In the genomic region with DNA sequence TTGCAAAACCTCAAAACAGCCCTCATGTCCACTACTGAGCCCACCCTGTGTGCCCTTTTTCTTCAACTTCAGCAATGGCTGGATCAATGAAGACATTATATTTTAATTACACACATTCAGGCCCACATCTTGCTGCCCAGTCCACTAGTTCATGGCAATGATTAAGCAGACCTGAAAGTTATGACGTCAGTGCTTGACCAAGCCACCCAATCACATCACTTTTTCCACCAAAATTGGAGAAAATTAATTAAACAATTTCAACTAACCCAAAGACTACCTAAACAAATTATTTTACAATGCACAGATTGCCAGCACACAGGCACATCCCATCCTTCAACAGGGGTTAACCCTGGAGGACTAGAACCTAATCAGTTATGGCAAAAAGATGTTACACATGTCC, we compare ENCODE assay signal across 27 cellular contexts.
"Had no signal": no experiment of that assay in that cellular context is flagged by ENCODE, and none has a peak within 500 bp of the region (broad histone marks: within the 10 kb centered on the region; RNA-seq: fewer than 3 reads in every experiment).

No MANE protein-coding gene starts in this region.

- H3K27ac ChIP-seq: stomach, suprapubic skin, testis, thoracic aorta, thyroid gland, tibial artery, tibial nerve, transverse colon, upper lobe of left lung, upper lobe of right lung, uterus, vagina had no signal

- H3K4me3 ChIP-seq: stomach, suprapubic skin, testis, thoracic aorta, thyroid gland, tibial artery, tibial nerve, transverse colon, upper lobe of left lung, upper lobe of right lung, uterus, vagina had no signal

- ATAC-seq: stimulated activated effector memory CD8-positive, alpha-beta T cell treated with anti-CD3 and anti-CD28 coated beads, Interleukin-12 subunit alpha, Interleukin-12 subunit beta, amount 100 ng/mL, for 72 hours; stimulated activated memory B cell treated with anti-CD40 and anti-IgM and Interleukin-4, amounts not matched to agents 10 μg/mL and 1 μg/mL and 100 μg/mL, for 72 hours; stimulated activated naive B cell treated with anti-CD40 and anti-IgM and Interleukin-4, amounts not matched to agents 10 μg/mL and 1 μg/mL and 100 μg/mL, for 72 hours; stimulated activated naive CD8-positive, alpha-beta T cell treated with anti-CD3 and anti-CD28 coated beads, Interleukin-15, amount 100 ng/mL, for 72 hours; stimulated activated naive CD8-positive, alpha-beta T cell treated with anti-CD3 and anti-CD28 coated beads, Interleukin-15, Interleukin-2, amounts not matched to agents 100 U/mL and 50 U/mL, for 24 hours; upper lobe of right lung had no signal

- H3K27me3 ChIP-seq: stomach, suprapubic skin, testis, thyroid gland, tibial artery, tibial nerve, transverse colon, upper lobe of left lung, upper lobe of right lung, uterus, vagina had no signal

- DNase-seq: stimulated activated CD4-positive, alpha-beta T cell treated with anti-CD3 and anti-CD28 coated beads, Interleukin-2, amount 100 ng/mL, for 48 hours; stimulated activated CD4-positive, alpha-beta T cell treated with anti-CD3 and anti-CD28 coated beads, Interleukin-4, amount 100 ng/mL, for 1 hour; stimulated activated CD4-positive, alpha-beta T cell treated with anti-CD3 and anti-CD28 coated beads, Interleukin-4, amount 100 ng/mL, for 24 hours; stimulated activated CD4-positive, alpha-beta T cell treated with anti-CD3 and anti-CD28 coated beads, Interleukin-4, amount 100 ng/mL, for 4 hours; stimulated activated CD8-positive, alpha-beta memory T cell treated with anti-CD3 and anti-CD28 coated beads, Interleukin-4, amount 100 ng/mL, for 48 hours; stimulated activated naive B cell treated with anti-CD40 and anti-IgM and Interleukin-4, amounts not matched to agents 10 μg/mL and 1 μg/mL and 100 μg/mL, for 72 hours; stimulated activated naive CD4-positive, alpha-beta T cell; stimulated activated naive CD4-positive, alpha-beta T cell treated with Interleukin-2 at 50 U/mL for 16 hours; stimulated activated naive CD8-positive, alpha-beta T cell treated with anti-CD3 and anti-CD28 coated beads, Interleukin-15, amount 100 ng/mL, for 72 hours; stimulated activated naive CD8-positive, alpha-beta T cell treated with anti-CD3 and anti-CD28 coated beads, Interleukin-15, Interleukin-2, amounts not matched to agents 100 U/mL and 50 U/mL, for 24 hours; stomach; substantia nigra; testis; thyroid gland; tibial artery; transverse colon; trophoblast cell; upper lobe of left lung; upper lobe of right lung; uterus had no signal

- FAIRE-seq: urothelium cell line had no signal

- H3K4me1 ChIP-seq: stomach, suprapubic skin, testis, thyroid gland, tibial artery, tibial nerve, transverse colon, upper lobe of left lung, upper lobe of right lung, uterus, vagina had no signal

- H3K36me3 ChIP-seq: stomach, suprapubic skin, thoracic aorta, thyroid gland, tibial artery, tibial nerve, transverse colon, upper lobe of left lung, upper lobe of right lung, uterus, vagina had no signal

- H3K9me3 ChIP-seq: stomach, suprapubic skin, testis, thoracic aorta, thyroid gland, tibial artery, tibial nerve, transverse colon, upper lobe of left lung, upper lobe of right lung, uterus, vagina had no signal
